8 cellular contexts compared by ENCODE assay signal in the genomic region with DNA sequence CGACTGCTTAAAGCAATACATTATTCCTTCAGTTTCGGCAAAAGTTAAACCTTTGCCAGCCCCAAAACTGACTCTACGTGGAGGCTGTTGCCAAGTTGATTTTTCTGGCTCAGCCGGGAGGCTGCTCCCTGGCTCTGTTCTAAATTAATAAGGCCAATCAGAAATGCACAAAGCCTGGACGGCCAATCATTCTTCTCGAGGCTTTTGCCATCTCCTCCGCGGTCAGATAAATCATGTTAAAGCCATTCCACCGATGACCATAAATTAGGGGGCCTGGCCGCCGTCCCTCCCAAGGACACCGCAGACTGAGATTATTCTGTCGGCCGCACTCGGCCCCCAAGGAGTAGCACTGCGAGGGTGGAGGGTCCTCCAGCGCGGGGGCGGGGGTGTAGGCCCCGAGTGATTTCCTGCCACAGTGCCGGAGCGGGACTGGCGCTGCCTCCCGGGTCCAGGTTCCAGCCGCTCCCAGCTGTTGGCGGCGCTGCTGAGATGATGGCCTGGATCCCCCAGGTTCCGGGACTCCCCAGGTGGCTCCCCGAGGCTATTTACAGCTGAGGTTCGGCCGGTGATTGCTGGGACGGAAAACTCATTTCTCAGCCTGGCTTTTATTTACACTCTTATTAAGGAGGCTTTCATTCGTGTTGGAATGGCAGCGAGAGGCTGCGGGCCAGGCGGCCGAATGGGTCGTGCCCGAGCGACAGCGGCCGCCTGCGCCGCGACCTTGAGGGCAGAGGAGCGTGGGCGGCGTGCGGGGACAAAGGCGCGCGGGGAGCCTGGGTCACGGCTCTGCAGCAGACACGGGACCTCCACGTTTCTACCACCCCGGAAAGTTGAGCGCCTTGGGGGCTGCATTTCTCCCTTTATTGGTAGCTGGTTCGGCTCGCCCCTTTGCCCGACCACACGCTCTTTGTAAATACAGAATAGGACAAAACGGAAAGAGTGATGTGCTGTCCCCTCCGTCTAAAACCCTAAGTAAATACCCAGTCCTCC.
DNase-seq lines count a peak whose midpoint lies in the region; ATAC-seq and TF ChIP-seq lines count a peak whose summit lies in the region.

No MANE protein-coding gene starts in this region.

- TF ChIP-seq EP300 in tibial nerve (IDR thresholded peaks at IDR 0.05), result peak in 1 of 2 donors; percentile 49

- no peak overlapping the region for H3K27ac Mint-ChIP-seq in GM23338
- H3K27ac Mint-ChIP-seq in activated T-helper 1 cell treated with anti-CD3 and anti-CD28 coated beads, Interleukin-12 subunit alpha, Interleukin-12 subunit beta, Interleukin-2, Interleukin-4 antibody, amounts not matched to agents 30 ng/mL and 10 ng/mL and 1 ng/mL, durations not matched to agents 14 hours and 24 hours and 36 hours, result no peak overlapping the region

- H3K27me3 ChIP-seq in GM23338 (ENCODE audit: insufficient read depth), result peaks cover 30% of the 10 kb centered on the region
- peaks cover 12 to 21% of the 10 kb centered on the region in 2 donors for H3K27me3 ChIP-seq in mucosa of rectum (ENCODE audit: control insufficient read depth in 2 of 2, insufficient read depth in 2 of 2, low read length in 2 of 2)
- H3K27me3 ChIP-seq in tibial nerve, result no peaks in the 10 kb centered on the region

- peaks cover 39% of the 10 kb centered on the region for H3K27me3 Mint-ChIP-seq in GM23338 (ENCODE audit: insufficient read depth, low read depth, poor library complexity)
- peaks cover 82% of the 10 kb centered on the region for H3K27me3 Mint-ChIP-seq in activated T-helper 1 cell treated with anti-CD3 and anti-CD28 coated beads, Interleukin-12 subunit alpha, Interleukin-12 subunit beta, Interleukin-2, Interleukin-4 antibody, amounts not matched to agents 30 ng/mL and 10 ng/mL and 1 ng/mL, durations not matched to agents 14 hours and 24 hours and 36 hours (ENCODE audit: insufficient read depth)

- H3K9me3 Mint-ChIP-seq in GM23338, result no peaks in the 10 kb centered on the region; the same call in 2 of the 3 replicates
- no peaks in the 10 kb centered on the region for H3K9me3 Mint-ChIP-seq in activated T-helper 1 cell treated with anti-CD3 and anti-CD28 coated beads, Interleukin-12 subunit alpha, Interleukin-12 subunit beta, Interleukin-2, Interleukin-4 antibody, amounts not matched to agents 30 ng/mL and 10 ng/mL and 1 ng/mL, durations not matched to agents 14 hours and 24 hours and 36 hours

- peak in 1 of 2 donors; percentile 4 for TF ChIP-seq POLR2A in tibial nerve (IDR thresholded peaks at IDR 0.05)

- no peaks in the 10 kb centered on the region for H3K79me2 ChIP-seq in GM23338 (replicated peaks; ENCODE audit: insufficient read depth)

- H3K4me1 Mint-ChIP-seq in GM23338, result peaks cover 53% of the 10 kb centered on the region
- H3K4me1 Mint-ChIP-seq in activated T-helper 1 cell treated with anti-CD3 and anti-CD28 coated beads, Interleukin-12 subunit alpha, Interleukin-12 subunit beta, Interleukin-2, Interleukin-4 antibody, amounts not matched to agents 30 ng/mL and 10 ng/mL and 1 ng/mL, durations not matched to agents 14 hours and 24 hours and 36 hours (ENCODE audit: low read depth), result no peaks in the 10 kb centered on the region

- peak; percentile 78 for ATAC-seq in GM23338

- H3K9me3 ChIP-seq in ES-I3 (ENCODE audit: control insufficient read depth, insufficient read depth, low read length) (no peaks in the 10 kb centered on the region), mucosa of rectum (ENCODE audit: control insufficient read depth in 2 of 2, low read length in 2 of 2) (no peaks in the 10 kb centered on the region), tibial nerve (no peaks in the 10 kb centered on the region)

- H3K4me3 Mint-ChIP-seq in GM23338, result peak overlapping the region; percentile 76
- peak overlapping the region; percentile 72 for H3K4me3 Mint-ChIP-seq in activated T-helper 1 cell treated with anti-CD3 and anti-CD28 coated beads, Interleukin-12 subunit alpha, Interleukin-12 subunit beta, Interleukin-2, Interleukin-4 antibody, amounts not matched to agents 30 ng/mL and 10 ng/mL and 1 ng/mL, durations not matched to agents 14 hours and 24 hours and 36 hours

- DNase-seq in GM23338 (ENCODE audit: low spot score) (peak; percentile 84), NCI-H2081 treated with DMSO at 0.1 percent for 48 hours (lab: John Stamatoyannopoulos, UW) (peak; percentile 65), fibroblast of peridontal ligament (ENCODE audit: extremely low read depth) (peak; percentile 93), tibial nerve (ENCODE audit: low spot score in 2 of 2) (peak; percentile 45 to 53), NK-92 (lab: John Stamatoyannopoulos, UW; ENCODE audit: unreplicated experiment) (no peak)
- no peak for DNase-seq in activated T-helper 1 cell treated with anti-CD3 and anti-CD28 coated beads, Interleukin-12 subunit alpha, Interleukin-12 subunit beta, Interleukin-2, Interleukin-4 antibody, amounts not matched to agents 30 ng/mL and 10 ng/mL and 1 ng/mL, durations not matched to agents 14 hours and 24 hours and 36 hours (ENCODE audit: low spot score)

- no peaks in the 10 kb centered on the region; the same call in 1 of the 2 replicates for H3F3A ChIP-seq in GM23338 (replicated peaks; ENCODE audit: low read depth)

- peak overlapping the region; percentile 60; the same call in 1 of the 2 replicates for H3K9ac ChIP-seq in ES-I3 (ENCODE audit: low read depth, low read length)
- peak overlapping the region in 1 of 2 donors; percentile 57 for H3K9ac ChIP-seq in mucosa of rectum (ENCODE audit: low read depth in 1 of 2, low read length in 2 of 2)

- peak overlapping the region; percentile 93 for H3K4me2 ChIP-seq in GM23338

- H3K36me3 ChIP-seq in ES-I3 (ENCODE audit: insufficient read depth, low read length) (no peaks in the 10 kb centered on the region), GM23338 (ENCODE audit: insufficient read depth) (no peaks in the 10 kb centered on the region), mucosa of rectum (ENCODE audit: control insufficient read depth in 2 of 2, insufficient read depth in 2 of 2, low read length in 2 of 2) (no peaks in the 10 kb centered on the region), tibial nerve (no peaks in the 10 kb centered on the region)

- intact Hi-C loops in activated T-helper 1 cell treated with anti-CD3 and anti-CD28 coated beads, Interleukin-12 subunit alpha, Interleukin-12 subunit beta, Interleukin-2, Interleukin-4 antibody, amounts not matched to agents 30 ng/mL and 10 ng/mL and 1 ng/mL, durations not matched to agents 14 hours and 24 hours and 36 hours (cut with micrococcal nuclease), result loop anchor here (1.0 to 2.0 kb wide), 2 partner anchors 8 to 27 kb away; no protein-coding TSS in a partner anchor

- peaks cover 20% of the 10 kb centered on the region for H3K4me1 ChIP-seq in ES-I3 (ENCODE audit: insufficient read depth, low read length)
- H3K4me1 ChIP-seq in GM23338 (ENCODE audit: insufficient read depth), result peaks cover 50% of the 10 kb centered on the region
- H3K4me1 ChIP-seq in mucosa of rectum (ENCODE audit: control insufficient read depth in 2 of 2, insufficient read depth in 2 of 2, low read length in 2 of 2), result peaks cover 9 to 10% of the 10 kb centered on the region in 2 donors
- H3K4me1 ChIP-seq in tibial nerve, result peaks cover 0 to 34% (median 7%) of the 10 kb centered on the region in 4 donors

- WGBS in tibial nerve, 2 donors, result 1% methylated on average over 40 to 61 of the region's 63 CpGs

- H3K27ac ChIP-seq in GM23338 (ENCODE audit: low read depth) (no peak overlapping the region; the same call in 1 of the 2 replicates), mucosa of rectum (ENCODE audit: low read depth in 2 of 2, low read length in 2 of 2) (peak overlapping the region in 1 of 2 donors; percentile 13), tibial nerve (peak overlapping the region; percentile 9 to 87 (median 71))

- H4K20me1 ChIP-seq in GM23338 (replicated peaks; ENCODE audit: insufficient read depth), result no peaks in the 10 kb centered on the region

- H3K36me3 Mint-ChIP-seq in GM23338 (ENCODE audit: low read depth), result no peaks in the 10 kb centered on the region; the same call in 2 of the 3 replicates
- peaks cover 1% of the 10 kb centered on the region for H3K36me3 Mint-ChIP-seq in activated T-helper 1 cell treated with anti-CD3 and anti-CD28 coated beads, Interleukin-12 subunit alpha, Interleukin-12 subunit beta, Interleukin-2, Interleukin-4 antibody, amounts not matched to agents 30 ng/mL and 10 ng/mL and 1 ng/mL, durations not matched to agents 14 hours and 24 hours and 36 hours (ENCODE audit: low read depth)

- TF ChIP-seq CTCF in GM23338 (conservative IDR thresholded peaks at IDR 0.05; ENCODE audit: low read depth in 2 of 2) (peak; percentile 41 to 67), tibial nerve (IDR thresholded peaks at IDR 0.05) (peak; percentile 15 to 54 (median 44))

- H3K9me2 ChIP-seq in GM23338 (ENCODE audit: insufficient read depth), result no peaks in the 10 kb centered on the region

- H2AFZ ChIP-seq in GM23338, result peak overlapping the region; percentile 95

- H3K4me3 ChIP-seq in GM23338 (peak overlapping the region; percentile 62), mucosa of rectum (ENCODE audit: low read length in 2 of 2) (peak overlapping the region; percentile 59 to 71), tibial nerve (peak overlapping the region; percentile 37 to 60 (median 46))

TF ChIP-seq in GM23338, 12 proteins besides CTCF, POLR2A, EP300 and RAD21 (continues in another document):
- TF ChIP-seq, protein P1, sequence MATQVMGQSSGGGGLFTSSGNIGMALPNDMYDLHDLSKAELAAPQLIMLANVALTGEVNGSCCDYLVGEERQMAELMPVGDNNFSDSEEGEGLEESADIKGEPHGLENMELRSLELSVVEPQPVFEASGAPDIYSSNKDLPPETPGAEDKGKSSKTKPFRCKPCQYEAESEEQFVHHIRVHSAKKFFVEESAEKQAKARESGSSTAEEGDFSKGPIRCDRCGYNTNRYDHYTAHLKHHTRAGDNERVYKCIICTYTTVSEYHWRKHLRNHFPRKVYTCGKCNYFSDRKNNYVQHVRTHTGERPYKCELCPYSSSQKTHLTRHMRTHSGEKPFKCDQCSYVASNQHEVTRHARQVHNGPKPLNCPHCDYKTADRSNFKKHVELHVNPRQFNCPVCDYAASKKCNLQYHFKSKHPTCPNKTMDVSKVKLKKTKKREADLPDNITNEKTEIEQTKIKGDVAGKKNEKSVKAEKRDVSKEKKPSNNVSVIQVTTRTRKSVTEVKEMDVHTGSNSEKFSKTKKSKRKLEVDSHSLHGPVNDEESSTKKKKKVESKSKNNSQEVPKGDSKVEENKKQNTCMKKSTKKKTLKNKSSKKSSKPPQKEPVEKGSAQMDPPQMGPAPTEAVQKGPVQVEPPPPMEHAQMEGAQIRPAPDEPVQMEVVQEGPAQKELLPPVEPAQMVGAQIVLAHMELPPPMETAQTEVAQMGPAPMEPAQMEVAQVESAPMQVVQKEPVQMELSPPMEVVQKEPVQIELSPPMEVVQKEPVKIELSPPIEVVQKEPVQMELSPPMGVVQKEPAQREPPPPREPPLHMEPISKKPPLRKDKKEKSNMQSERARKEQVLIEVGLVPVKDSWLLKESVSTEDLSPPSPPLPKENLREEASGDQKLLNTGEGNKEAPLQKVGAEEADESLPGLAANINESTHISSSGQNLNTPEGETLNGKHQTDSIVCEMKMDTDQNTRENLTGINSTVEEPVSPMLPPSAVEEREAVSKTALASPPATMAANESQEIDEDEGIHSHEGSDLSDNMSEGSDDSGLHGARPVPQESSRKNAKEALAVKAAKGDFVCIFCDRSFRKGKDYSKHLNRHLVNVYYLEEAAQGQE (IDR thresholded peaks at IDR 0.05; ENCODE audit: unreplicated experiment), result no peak
- TF ChIP-seq EZH2phosphoT487 (IDR thresholded peaks at IDR 0.05; ENCODE audit: unreplicated experiment), result no peak

Comparison
In these comparisons a context has a peak if more than half of its experiments do, and no peak if none do; other contexts are left out.
1. DNase-seq: peak in GM23338 (single experiment), NCI-H2081 treated with DMSO at 0.1 percent for 48 hours (single experiment), fibroblast of peridontal ligament (single experiment) and tibial nerve (2 of 2); none in activated T-helper 1 cell treated with anti-CD3 and anti-CD28 coated beads, Interleukin-12 subunit alpha, Interleukin-12 subunit beta, Interleukin-2, Interleukin-4 antibody, amounts not matched to agents 30 ng/mL and 10 ng/mL and 1 ng/mL, durations not matched to agents 14 hours and 24 hours and 36 hours (single experiment) and NK-92 (single experiment).
2. Peak in every context shown above with its lines, with median percentiles within 50 percentile points of each other: H3K4me3 ChIP-seq.